Comparison of ENCODE assay signal across 18 cellular contexts in the genomic region with DNA sequence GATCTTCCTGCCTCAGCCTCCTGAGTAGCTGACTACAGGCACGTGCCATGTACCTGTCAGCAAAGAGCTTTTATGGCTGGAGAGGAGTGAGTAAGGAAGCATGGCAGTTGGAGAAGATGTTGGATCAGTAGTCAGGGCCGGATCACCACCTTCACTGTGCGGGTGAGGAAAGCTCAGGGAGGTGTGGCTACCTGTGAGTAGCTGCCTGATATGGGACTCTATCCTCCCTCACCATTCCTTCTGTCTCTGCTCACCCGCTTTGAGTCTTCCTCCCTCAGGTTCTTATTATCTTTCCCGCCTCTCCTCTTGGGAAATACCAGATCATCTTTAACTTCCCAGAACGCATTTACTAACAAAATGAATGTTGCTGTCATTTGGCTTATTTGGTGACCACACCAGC.
"Had no signal": no experiment of that assay in that cellular context is flagged by ENCODE, and none has a peak within 500 bp of the region (broad histone marks: within the 10 kb centered on the region; RNA-seq: fewer than 3 reads in every experiment).

No MANE protein-coding gene starts in this region.

- ATAC-seq: Panc1, SK-N-SH treated with all-trans-retinoic acid at 6 μM for 48 hours had no signal

- DNase-seq: KBM-7, MM.1S, NCI-H1092 treated with DMSO at 0.1 percent for 48 hours, NCI-H1436, NCI-H187, NCI-H2029, NCI-H2081 treated with DMSO at 0.1 percent for 48 hours, NCI-H226, NCI-H446, NCI-H510A, NCI-H524 treated with DMSO at 0.1 percent for 48 hours, NCI-H69, NCI-H774, SHP77, T-helper 1 cell had no signal

- H3K27ac ChIP-seq: RWPE1 had no signal
